In the genomic region with DNA sequence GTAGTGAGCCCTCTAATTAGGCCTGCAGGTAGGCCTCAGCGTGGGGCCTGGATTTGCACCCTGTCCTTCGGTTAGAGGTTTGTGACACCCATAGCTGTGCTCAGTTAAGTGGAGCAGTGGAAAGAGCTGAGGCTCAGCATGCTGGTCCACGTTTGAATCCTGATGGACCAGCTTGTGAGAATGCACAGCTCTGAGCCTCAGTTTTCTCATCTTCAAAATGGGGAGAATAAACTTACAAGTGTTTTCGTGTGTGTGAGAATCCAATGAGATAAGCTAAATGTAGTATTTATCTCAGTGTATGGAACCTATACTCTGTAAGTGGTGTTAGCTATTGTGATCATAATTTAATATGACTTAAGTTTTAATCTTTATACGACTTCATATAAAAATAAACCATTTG, we compare ENCODE assay signal across 15 cellular contexts. TPM values are rescaled to one million over a fixed set of nuclear protein-coding genes. Genes with fewer than 3 reads are reported as not detected.
A peak's percentile ranks its signal among the peaks of the same experiment; 100 is the strongest.
DNase-seq lines count a peak whose midpoint lies in the region; ATAC-seq, FAIRE-seq and TF ChIP-seq lines count a peak whose summit lies in the region.
"Had no signal": no experiment of that assay in that cellular context is flagged by ENCODE, and none has a peak within 500 bp of the region (broad histone marks: within the 10 kb centered on the region; RNA-seq: fewer than 3 reads in every experiment).

No MANE protein-coding gene starts in this region.

- no peak overlapping the region for H3K4me2 ChIP-seq in mammary epithelial cell (ENCODE audit: insufficient read depth, low read depth, low read length)
- H3K4me2 ChIP-seq in BLaER1 treated with 17β-estradiol and CSF1 and Interleukin-3, amounts not matched to agents 10 nM and 100 nM = peak overlapping the region; percentile 33 to 86 (median 69); a peak in 20 of 22 replicates
- H3K4me2 ChIP-seq in K562 (ENCODE audit: insufficient read depth, low read length) = no peak overlapping the region

- H3K9me3 ChIP-seq in mammary epithelial cell (replicated peaks; ENCODE audit: insufficient read depth, low read length) (no peaks in the 10 kb centered on the region), K562 (replicated peaks; ENCODE audit: control insufficient read depth, insufficient read depth, low read depth, low read length) (no peaks in the 10 kb centered on the region), vagina (no peaks in the 10 kb centered on the region)
- no peaks in the 10 kb centered on the region for H3K9me3 ChIP-seq in BLaER1 treated with 17β-estradiol and CSF1 and Interleukin-3, amounts not matched to agents 10 nM and 100 nM (replicated peaks in 1 of 11)

- H3K79me2 ChIP-seq in mammary epithelial cell (ENCODE audit: insufficient read depth, low read length) (peaks cover 26% of the 10 kb centered on the region), K562 (ENCODE audit: control insufficient read depth, insufficient read depth, low read length) (peaks cover 3% of the 10 kb centered on the region; the same call in 2 of the 3 replicates)

- H2AFZ ChIP-seq in mammary epithelial cell (ENCODE audit: low read depth, low read length) (peak overlapping the region; percentile 4), K562 (ENCODE audit: low read depth, low read length) (no peak overlapping the region)

- no peak overlapping the region for H3K4me3 Mint-ChIP-seq in MCF 10A (ENCODE audit: unreplicated experiment)
- H3K4me3 Mint-ChIP-seq: B cell; CD8-positive, alpha-beta T cell; H9 had no signal

- intact Hi-C loops in mammary epithelial cell (cut with micrococcal nuclease) (no loop called here), MCF 10A (cut with micrococcal nuclease) (loop anchor here (10.0 kb wide), 1 partner anchor 239 kb away; no protein-coding TSS in a partner anchor), K562 (cut with micrococcal nuclease) (loop anchor here (10.0 kb wide), 1 partner anchor 259 kb away; no protein-coding TSS in a partner anchor), vagina (cut with DNase I) (loop anchor here (10.0 kb wide), 1 partner anchor 429 kb away; no protein-coding TSS in a partner anchor)

- TF ChIP-seq CTCF in mammary epithelial cell (conservative IDR thresholded peaks at IDR 0.05 in 1 of 2, IDR thresholded peaks at IDR 0.05 in 1 of 2; ENCODE audit: extremely low read depth in 1 of 2, insufficient read depth in 1 of 2, low read depth in 1 of 2, low read length in 2 of 2) (no peak), MCF 10A (IDR thresholded peaks at IDR 0.05; ENCODE audit: unreplicated experiment) (no peak), K562 (IDR thresholded peaks at IDR 0.05 in 2 of 3, conservative IDR thresholded peaks at IDR 0.05 in 1 of 3; ENCODE audit: insufficient read depth in 2 of 3, low read depth in 1 of 3, low read length in 3 of 3) (no peak), vagina (IDR thresholded peaks at IDR 0.05) (no peak)

- TF ChIP-seq POLR2A in K562 (conservative IDR thresholded peaks at IDR 0.05) = no peak
- TF ChIP-seq POLR2A in vagina (IDR thresholded peaks at IDR 0.05) = no peak

- H3K9me1 ChIP-seq in K562 (ENCODE audit: control insufficient read depth, insufficient read depth, low read length) = no peaks in the 10 kb centered on the region

- DNase-seq in mammary epithelial cell (no peak), MCF 10A (ENCODE audit: unreplicated experiment) (no peak), K562 (ENCODE audit: extremely low read depth in 1 of 4, low spot score in 3 of 4) (no peak), vagina (ENCODE audit: extremely low spot score in 2 of 2) (no peak), AG20443 (ENCODE audit: low spot score) (no peak)
- DNase-seq: 8988T; Calu3; CD8-positive, alpha-beta T cell; DMS79 treated with DMSO at 0.1 percent for 48 hours; GOT3; H9 had no signal

- CTCF ChIA-PET in mammary epithelial cell (lab: Charles Lee; ENCODE audit: low non-redundant PET) (no interaction called here), MCF 10A (lab: Yijun Ruan, JAX) (interaction anchor here (0.7 to 1.4 kb wide), 2 partner anchors 386 to 433 kb away, joined by 3 to 6 read pairs; no protein-coding TSS in a partner anchor), K562 (lab: Yijun Ruan, JAX; ENCODE audit: low intra/inter-chr PET ratio) (no interaction called here)

- H3K36me3 ChIP-seq in mammary epithelial cell (ENCODE audit: insufficient read depth, low read length) (no peaks in the 10 kb centered on the region), K562 (ENCODE audit: control insufficient read depth, insufficient read depth, low read length) (no peaks in the 10 kb centered on the region), vagina (no peaks in the 10 kb centered on the region)
- no peaks in the 10 kb centered on the region for H3K36me3 ChIP-seq in BLaER1 treated with 17β-estradiol and CSF1 and Interleukin-3, amounts not matched to agents 10 nM and 100 nM

- in situ Hi-C loops in mammary epithelial cell (cut with MboI; ENCODE audit: low sequenced_read_pairs in 2 of 2) = no loop called here
- in situ Hi-C loops in K562 (cut with MboI) = loop anchor here (10.0 kb wide), 1 partner anchor 219 kb away; no protein-coding TSS in a partner anchor

- H4K20me1 ChIP-seq in mammary epithelial cell (ENCODE audit: insufficient read depth, low read length) (no peaks in the 10 kb centered on the region), K562 (replicated peaks; ENCODE audit: control insufficient read depth, insufficient read depth, low read length) (no peaks in the 10 kb centered on the region)
- H4K20me1 ChIP-seq in BLaER1 treated with 17β-estradiol and CSF1 and Interleukin-3, amounts not matched to agents 10 nM and 100 nM = peaks cover 0 to 87% (median 43%) of the 10 kb centered on the region in 11 experiments; a peak in 20 of 22 replicates

- no peaks in the 10 kb centered on the region for H3K4me1 ChIP-seq in mammary epithelial cell (ENCODE audit: insufficient read depth, low read length)
- peaks cover 20 to 43% (median 29%) of the 10 kb centered on the region in 10 experiments for H3K4me1 ChIP-seq in BLaER1 treated with 17β-estradiol and CSF1 and Interleukin-3, amounts not matched to agents 10 nM and 100 nM
- peaks cover 0 to 4% of the 10 kb centered on the region in 2 experiments; a peak in 2 of 5 replicates for H3K4me1 ChIP-seq in K562 (replicated peaks in 1 of 2; ENCODE audit: control insufficient read depth in 2 of 2, insufficient read depth in 2 of 2, low read length in 2 of 2)
- peaks cover 20% of the 10 kb centered on the region for H3K4me1 ChIP-seq in vagina

- H3K27ac ChIP-seq in mammary epithelial cell (ENCODE audit: insufficient read depth, low read depth, low read length) (no peak overlapping the region), K562 (ENCODE audit: extremely low read depth, low read depth, low read length) (no peak overlapping the region), vagina (peak overlapping the region; percentile 51)
- H3K27ac ChIP-seq in BLaER1 treated with 17β-estradiol and CSF1 and Interleukin-3, amounts not matched to agents 10 nM and 100 nM = no peak overlapping the region

- H3K27me3 Mint-ChIP-seq in MCF 10A (ENCODE audit: insufficient read depth, unreplicated experiment) = no peaks in the 10 kb centered on the region
- H3K27me3 Mint-ChIP-seq: B cell had no signal

- 98% methylated on average over 5 of the region's 5 CpGs for WGBS in mammary epithelial cell (ENCODE audit: low coverage, missing lambda C conversion rate)
- 66% methylated on average over 5 of the region's 5 CpGs for WGBS in K562 (ENCODE audit: insufficient coverage, low coverage, missing lambda C conversion rate)

- H3K36me3 Mint-ChIP-seq in MCF 10A (ENCODE audit: insufficient read depth, unreplicated experiment) = no peaks in the 10 kb centered on the region

- H3K4me1 Mint-ChIP-seq in MCF 10A (ENCODE audit: insufficient read depth, unreplicated experiment) = peaks cover 6% of the 10 kb centered on the region

- no peak for FAIRE-seq in K562 (lab: Jason Lieb, UNC)

- TF ChIP-seq EP300 in K562 (IDR thresholded peaks at IDR 0.05; ENCODE audit: low read length) = no peak

- H3K9ac ChIP-seq in mammary epithelial cell (ENCODE audit: insufficient read depth, low read length) = no peak overlapping the region
- no peak overlapping the region for H3K9ac ChIP-seq in BLaER1 treated with 17β-estradiol and CSF1 and Interleukin-3, amounts not matched to agents 10 nM and 100 nM
- H3K9ac ChIP-seq in K562 (ENCODE audit: insufficient read depth in 1 of 2, low read depth in 2 of 2, low read length in 2 of 2) = no peak overlapping the region

- ATAC-seq in K562 (no peak), HG03442 (IDR thresholded peaks at IDR 0.05; ENCODE audit: unreplicated experiment) (no peak)
- ATAC-seq: CD8-positive, alpha-beta T cell had no signal

- POLR2A ChIA-PET in MCF 10A (lab: Yijun Ruan, JAX) = interaction anchor here (1.2 to 2.2 kb wide), 3 partner anchors 10 to 52 kb away, joined by 5 to 6 read pairs (median 5); a partner anchor contains a TSS
- POLR2A ChIA-PET in K562 (lab: Yijun Ruan, JAX) = no interaction called here

- dilution Hi-C loops in mammary epithelial cell (cut with HindIII; ENCODE audit: low sequenced_read_pairs) = no loop called here

- H3K4me3 ChIP-seq in mammary epithelial cell (replicated peaks in 1 of 3; ENCODE audit: insufficient read depth in 1 of 3, low read depth in 2 of 3, low read length in 3 of 3) (no peak overlapping the region), K562 (no peak overlapping the region), vagina (no peak overlapping the region)
- no peak overlapping the region for H3K4me3 ChIP-seq in BLaER1 treated with 17β-estradiol and CSF1 and Interleukin-3, amounts not matched to agents 10 nM and 100 nM

- H3K27me3 ChIP-seq in mammary epithelial cell (ENCODE audit: insufficient read depth, low read length) = no peaks in the 10 kb centered on the region
- H3K27me3 ChIP-seq in BLaER1 treated with 17β-estradiol and CSF1 and Interleukin-3, amounts not matched to agents 10 nM and 100 nM = no peaks in the 10 kb centered on the region
- H3K27me3 ChIP-seq in K562 (ENCODE audit: control insufficient read depth in 2 of 2, insufficient read depth in 2 of 2, low read length in 2 of 2) = no peaks in the 10 kb centered on the region
- no peaks in the 10 kb centered on the region for H3K27me3 ChIP-seq in vagina

- no peak overlapping the region for H3K27ac Mint-ChIP-seq in MCF 10A (ENCODE audit: low read depth, unreplicated experiment)
- H3K27ac Mint-ChIP-seq: B cell; CD8-positive, alpha-beta T cell had no signal

- no peak for TF ChIP-seq RAD21 in K562 (CRISPR knock-in tag; conservative IDR thresholded peaks at IDR 0.05 in 1 of 2, IDR thresholded peaks at IDR 0.05 in 1 of 2)

- no peaks in the 10 kb centered on the region for H3K9me3 Mint-ChIP-seq in MCF 10A (ENCODE audit: unreplicated experiment)
- H3K9me3 Mint-ChIP-seq: CD14-positive monocyte; CD8-positive, alpha-beta T cell; H9 had no signal

- BruUV-seq in mammary epithelial cell (replicated peaks; lab: Mats Ljungman, UMichigan) (no TSS peak), MCF 10A (replicated peaks; lab: Mats Ljungman, UMichigan) (no TSS peak), K562 (replicated peaks; lab: Mats Ljungman, UMichigan) (no TSS peak)

RNA-seq across cellular contexts. Expression of a gene that starts 22.5 kb away (rescaled TPM):
- total RNA-seq in mammary epithelial cell (10 to 100 TPM in 1 of 2 donors, 1 to 10 TPM in 1; 7.0 to 15.9 TPM), MCF 10A (2022) (12.2 and 14.6 TPM in 2 replicates), K562 (2014; rRNA removed) (11.1 and 13.6 TPM in 2 replicates), K562 (2014; rRNA removed; fragmentation: Illumina TruSeq; extraction: Trizol) (1.3 and 2.0 TPM in 2 replicates), K562 (2015; rRNA removed; fragmentation: Illumina TruSeq; extraction: Trizol) (5.0 and 5.2 TPM in 2 replicates), K562 (2021) (11.8 and 14.9 TPM in 2 replicates), vagina (24.6 TPM)
- polyA plus RNA-seq in mammary epithelial cell (13.8 TPM), K562 (2011; rRNA removed) (7.7 and 10.5 TPM in 2 replicates), K562 (2014; fragmentation: Illumina TruSeq; extraction: Trizol) (9.2 and 11.8 TPM in 2 replicates), K562 (2014; fragmentation: Nextera tagmentation; extraction: Ambion mirVana) (under 1 TPM; 0.35 to 0.52 TPM), K562 (2014; rRNA removed) (8.6 and 11.6 TPM in 2 replicates)
- 13.5 TPM for polyA minus RNA-seq in mammary epithelial cell
- total RNA-seq in K562 (2011; cell fraction: chromatin; rRNA removed; ENCODE audit: low replicate concordance) = 13.5 and 23.2 TPM in 2 replicates
- 18.2 and 23.6 TPM in 2 replicates for total RNA-seq in K562 (2011; cell fraction: nucleolus; rRNA removed)
- 9.9 and 12.0 TPM in 2 replicates for total RNA-seq in K562 (2011; cell fraction: nucleoplasm; rRNA removed)
- polyA plus RNA-seq in K562 (2011; cell fraction: cytosol; rRNA removed) = 6.6 and 20.6 TPM in 2 replicates
- polyA plus RNA-seq in K562 (2011; cell fraction: nucleus; rRNA removed) = 12.8 and 19.8 TPM in 2 replicates
- 11.5 and 19.8 TPM in 2 replicates for polyA plus RNA-seq in K562 (2012)
- 6.0 and 7.0 TPM in 2 replicates for polyA minus RNA-seq in K562 (2011; rRNA and poly(A)+ RNA removed)
- polyA minus RNA-seq in K562 (2011; cell fraction: cytosol; rRNA and poly(A)+ RNA removed) = 8.6 and 15.6 TPM in 2 replicates
- 19.1 and 22.1 TPM in 2 replicates for polyA minus RNA-seq in K562 (2011; cell fraction: nucleus; rRNA and poly(A)+ RNA removed)

RNA-seq across cellular contexts. Expression of a gene that starts 52.2 kb away (rescaled TPM):
- total RNA-seq in mammary epithelial cell (10 to 100 TPM; 53.7 to 78.8 TPM), MCF 10A (2022) (88.1 and 114 TPM in 2 replicates), K562 (2014; rRNA removed) (140 and 148 TPM in 2 replicates), K562 (2014; rRNA removed; fragmentation: Illumina TruSeq; extraction: Trizol) (117 and 119 TPM in 2 replicates), K562 (2015; rRNA removed; fragmentation: Illumina TruSeq; extraction: Trizol) (131 TPM in 2 replicates), K562 (2021) (106 and 110 TPM in 2 replicates), vagina (26.0 TPM)
- polyA plus RNA-seq in mammary epithelial cell (106 TPM), K562 (2011; rRNA removed) (69.8 and 94.4 TPM in 2 replicates), K562 (2014; fragmentation: Illumina TruSeq; extraction: Trizol) (140 and 147 TPM in 2 replicates), K562 (2014; fragmentation: Nextera tagmentation; extraction: Ambion mirVana) (10 to 100 TPM; 20.7 to 40.2 TPM), K562 (2014; rRNA removed) (103 and 113 TPM in 2 replicates)
- polyA minus RNA-seq in mammary epithelial cell = 84.5 TPM
- 55.5 and 61.2 TPM in 2 replicates for total RNA-seq in K562 (2011; cell fraction: chromatin; rRNA removed; ENCODE audit: low replicate concordance)
- total RNA-seq in K562 (2011; cell fraction: nucleolus; rRNA removed) = 45.7 and 51.0 TPM in 2 replicates
- 45.6 and 47.1 TPM in 2 replicates for total RNA-seq in K562 (2011; cell fraction: nucleoplasm; rRNA removed)
- polyA plus RNA-seq in K562 (2011; cell fraction: cytosol; rRNA removed) = 80.6 and 98.7 TPM in 2 replicates
- polyA plus RNA-seq in K562 (2011; cell fraction: nucleus; rRNA removed) = 36.0 and 40.8 TPM in 2 replicates
- 77.9 and 122 TPM in 2 replicates for polyA plus RNA-seq in K562 (2012)
- polyA minus RNA-seq in K562 (2011; rRNA and poly(A)+ RNA removed) = 63.4 and 91.2 TPM in 2 replicates
- polyA minus RNA-seq in K562 (2011; cell fraction: cytosol; rRNA and poly(A)+ RNA removed) = 42.4 and 64.1 TPM in 2 replicates
- polyA minus RNA-seq in K562 (2011; cell fraction: nucleus; rRNA and poly(A)+ RNA removed) = 28.1 and 32.5 TPM in 2 replicates

Comparison
In these comparisons a context has a peak if more than half of its experiments do, and no peak if none do; other contexts are left out.
1. H3K4me2 ChIP-seq: peak in BLaER1 treated with 17β-estradiol and CSF1 and Interleukin-3, amounts not matched to agents 10 nM and 100 nM (11 of 11); none in mammary epithelial cell (single experiment) and K562 (single experiment).